Comparison of ENCODE assay signal across 14 cellular contexts in genomic region chr11:12496181-12497025, GRCh38.
DNase-seq lines count a peak whose midpoint lies in the region; ATAC-seq and TF ChIP-seq lines count a peak whose summit lies in the region.
"Had no signal": no experiment of that assay in that cellular context is flagged by ENCODE, and none has a peak within 500 bp of the region (broad histone marks: within the 10 kb centered on the region; RNA-seq: fewer than 3 reads in every experiment).

No MANE protein-coding gene starts in this region.

- H3K4me1 ChIP-seq in endodermal cell (ENCODE audit: control insufficient read depth, insufficient read depth, low read length) = no peaks in the 10 kb centered on the region

- H3K4me1 Mint-ChIP-seq in endodermal cell = peaks cover 8% of the 10 kb centered on the region
- H3K4me1 Mint-ChIP-seq: activated B cell treated with CpG ODN at 0.5 μM for 24 hours had no signal

- peaks cover 14% of the 10 kb centered on the region for H3K36me3 ChIP-seq in endodermal cell (ENCODE audit: control insufficient read depth, insufficient read depth, low read length)
- H3K36me3 ChIP-seq: neutrophil had no signal

- DNase-seq in NCI-H2171 treated with DMSO at 0.1 percent for 48 hours (lab: John Stamatoyannopoulos, UW) = peak; percentile 26
- no peak for DNase-seq in NCI-H2171 (lab: John Stamatoyannopoulos, UW)
- peak; percentile 30 for DNase-seq in M059J (ENCODE audit: low read depth)
- peak; percentile 66 for DNase-seq in endodermal cell
- DNase-seq in retina = peak; percentile 23
- no peak for DNase-seq in HuH-7.5 (ENCODE audit: low spot score)
- DNase-seq in stimulated activated naive CD4-positive, alpha-beta T cell treated with Interleukin-2 at 50 U/mL for 16 hours (lab: John Stamatoyannopoulos, UW) = no peak
- DNase-seq: activated B cell treated with CpG ODN at 0.5 μM for 24 hours, NCI-H2107 had no signal

- H3K9ac ChIP-seq in endodermal cell (ENCODE audit: extremely low read depth, low read length, poor library complexity, severe bottlenecking) = no peak overlapping the region

- no peak for ATAC-seq in HG03439 (IDR thresholded peaks at IDR 0.05; ENCODE audit: unreplicated experiment)
- ATAC-seq: esophagus mucosa had no signal

- H3K9me3 Mint-ChIP-seq in endodermal cell = no peaks in the 10 kb centered on the region
- H3K9me3 Mint-ChIP-seq: activated B cell treated with CpG ODN at 0.5 μM for 24 hours; activated T-helper 1 cell treated with anti-CD3 and anti-CD28 coated beads, Interleukin-12 subunit alpha, Interleukin-12 subunit beta, Interleukin-2, Interleukin-4 antibody, amounts not matched to agents 30 ng/mL and 10 ng/mL and 1 ng/mL, durations not matched to agents 14 hours and 24 hours and 36 hours; stimulated activated naive CD8-positive, alpha-beta T cell treated with anti-CD3 and anti-CD28 coated beads, Interleukin-15, Interleukin-2, amounts not matched to agents 100 ng/mL and 50 ng/mL, for 24 hours had no signal

- no peak overlapping the region for H3K27ac ChIP-seq in endodermal cell (ENCODE audit: low read depth, low read length)
- H3K27ac ChIP-seq: neutrophil had no signal

- no peak overlapping the region for H3K4me3 Mint-ChIP-seq in endodermal cell
- H3K4me3 Mint-ChIP-seq: activated B cell treated with CpG ODN at 0.5 μM for 24 hours; activated T-helper 1 cell treated with anti-CD3 and anti-CD28 coated beads, Interleukin-12 subunit alpha, Interleukin-12 subunit beta, Interleukin-2, Interleukin-4 antibody, amounts not matched to agents 30 ng/mL and 10 ng/mL and 1 ng/mL, durations not matched to agents 14 hours and 24 hours and 36 hours; stimulated activated naive CD8-positive, alpha-beta T cell treated with anti-CD3 and anti-CD28 coated beads, Interleukin-15, Interleukin-2, amounts not matched to agents 100 ng/mL and 50 ng/mL, for 24 hours had no signal

- H3K27me3 ChIP-seq in endodermal cell (ENCODE audit: control insufficient read depth, insufficient read depth, low read length, poor library complexity, severe bottlenecking) = no peaks in the 10 kb centered on the region

- peaks cover 18% of the 10 kb centered on the region for H3K36me3 Mint-ChIP-seq in endodermal cell (ENCODE audit: low read depth)

- no peaks in the 10 kb centered on the region for H3K27me3 Mint-ChIP-seq in endodermal cell (ENCODE audit: insufficient read depth)
- H3K27me3 Mint-ChIP-seq: activated B cell treated with CpG ODN at 0.5 μM for 24 hours had no signal

- no peak overlapping the region for H3K27ac Mint-ChIP-seq in endodermal cell
- H3K27ac Mint-ChIP-seq: activated B cell treated with CpG ODN at 0.5 μM for 24 hours; activated T-helper 1 cell treated with anti-CD3 and anti-CD28 coated beads, Interleukin-12 subunit alpha, Interleukin-12 subunit beta, Interleukin-2, Interleukin-4 antibody, amounts not matched to agents 30 ng/mL and 10 ng/mL and 1 ng/mL, durations not matched to agents 14 hours and 24 hours and 36 hours; stimulated activated naive CD8-positive, alpha-beta T cell treated with anti-CD3 and anti-CD28 coated beads, Interleukin-15, Interleukin-2, amounts not matched to agents 100 ng/mL and 50 ng/mL, for 24 hours had no signal

- no peaks in the 10 kb centered on the region for H3K9me3 ChIP-seq in endodermal cell (ENCODE audit: control insufficient read depth, low read length)
- H3K9me3 ChIP-seq: neutrophil had no signal

- 78 to 85% methylated on average over 5 to 6 of the region's 6 CpGs for WGBS in endodermal cell (ENCODE audit: insufficient coverage in 1 of 2, insufficient read length in 1 of 2), 2 experiments

- H3K4me3 ChIP-seq in endodermal cell (ENCODE audit: low read length) = no peak overlapping the region

- TF ChIP-seq CTCF in endodermal cell (conservative IDR thresholded peaks at IDR 0.05) = peak; percentile 78

Comparison
In these comparisons a context has a peak if more than half of its experiments do, and no peak if none do; other contexts are left out.
1. DNase-seq: peak in NCI-H2171 treated with DMSO at 0.1 percent for 48 hours (single experiment), M059J (single experiment), endodermal cell (single experiment) and retina (single experiment); none in NCI-H2171 (single experiment), HuH-7.5 (single experiment) and stimulated activated naive CD4-positive, alpha-beta T cell treated with Interleukin-2 at 50 U/mL for 16 hours (single experiment).